ENCODE assay signal across 13 cellular contexts in genomic region chr11:3155216-3155615, GRCh38. TPM values are rescaled to one million over a fixed set of nuclear protein-coding genes. Genes with fewer than 3 reads are reported as not detected.
DNase-seq lines count a peak whose midpoint lies in the region; ATAC-seq and TF ChIP-seq lines count a peak whose summit lies in the region.
"Had no signal": no experiment of that assay in that cellular context is flagged by ENCODE, and none has a peak within 500 bp of the region (broad histone marks: within the 10 kb centered on the region; RNA-seq: fewer than 3 reads in every experiment).

No MANE protein-coding gene starts in this region.

- H3K27ac ChIP-seq in right cardiac atrium (ENCODE audit: low read length), result no peak overlapping the region
- H3K27ac ChIP-seq in gastrocnemius medialis, result peak overlapping the region; percentile 55 to 71 (median 59)

- TF ChIP-seq POLR2A in NB4 (IDR thresholded peaks at IDR 0.05; ENCODE audit: extremely low read depth, insufficient read length) (no peak), gastrocnemius medialis (IDR thresholded peaks at IDR 0.05) (no peak), erythroblast (IDR thresholded peaks at IDR 0.05; ENCODE audit: low read length) (no peak)

- CTCF ChIA-PET in AG04449 (lab: Yijun Ruan, JAX), result interaction anchor here (1.1 kb wide), 1 partner anchor 30 kb away, joined by 3 read pairs; no protein-coding TSS in a partner anchor

- no peaks in the 10 kb centered on the region for H3K36me3 ChIP-seq in gastrocnemius medialis

- 36% methylated on average over 3 of the region's 3 CpGs for WGBS in right cardiac atrium

- no peaks in the 10 kb centered on the region for H3K27me3 ChIP-seq in right cardiac atrium (ENCODE audit: control insufficient read depth, insufficient read depth)
- H3K27me3 ChIP-seq in gastrocnemius medialis, result no peaks in the 10 kb centered on the region

- intact Hi-C loops in right cardiac atrium (cut with DNase I) (no loop called here), gastrocnemius medialis (cut with DNase I; ENCODE audit: low total_unique reads) (no loop called here)

- H3K4me3 ChIP-seq in AG04449 (ENCODE audit: low read depth, low read length) (peak overlapping the region; percentile 25), NB4 (ENCODE audit: low read depth, low read length) (peak overlapping the region; percentile 46), right cardiac atrium (ENCODE audit: low read length) (no peak overlapping the region), gastrocnemius medialis (no peak overlapping the region)

- in situ Hi-C loops in gastrocnemius medialis (cut with MboI; ENCODE audit: low sequenced_read_pairs in 4 of 4), result no loop called here

- H3K9me3 ChIP-seq in right cardiac atrium (ENCODE audit: control insufficient read depth, low read length), result no peaks in the 10 kb centered on the region
- no peaks in the 10 kb centered on the region for H3K9me3 ChIP-seq in gastrocnemius medialis

- DNase-seq in AG04449 (ENCODE audit: low read depth, low spot score), result no peak
- peak; percentile 21 for DNase-seq in NB4 (ENCODE audit: low read depth)
- peak in 2 of 3 donors; percentile 42 to 50 for DNase-seq in right cardiac atrium
- DNase-seq in gastrocnemius medialis, result no peak
- DNase-seq in erythroblast (lab: John Stamatoyannopoulos, UW), result no peak
- DNase-seq in activated T-cell treated with anti-CD3 and anti-CD28 coated beads for 4 hours, result no peak
- no peak for DNase-seq in SKM-1 (lab: John Stamatoyannopoulos, UW; ENCODE audit: unreplicated experiment)
- DNase-seq: activated CD4-positive, alpha-beta T cell treated with anti-CD3 and anti-CD28 coated beads, Interleukin-2, amount 10 ng/mL, durations not matched to agents 24 days and 14 days; DMS53; effector CD4-positive, alpha-beta T cell; NCI-H2107; stimulated activated naive B cell treated with anti-CD40 and anti-IgM and Interleukin-4, amounts not matched to agents 10 μg/mL and 1 μg/mL and 100 μg/mL, for 72 hours had no signal

- no peak for TF ChIP-seq CTCF in AG04449 (IDR thresholded peaks at IDR 0.05; ENCODE audit: insufficient read depth, low read length, missing control alignments)
- no peak for TF ChIP-seq CTCF in NB4 (IDR thresholded peaks at IDR 0.05; ENCODE audit: low read depth, low read length)
- no peak for TF ChIP-seq CTCF in gastrocnemius medialis (IDR thresholded peaks at IDR 0.05 in 4 of 5, conservative IDR thresholded peaks at IDR 0.05 in 1 of 5)

- H3K4me1 ChIP-seq in right cardiac atrium (ENCODE audit: control insufficient read depth, insufficient read depth, low read length) (peaks cover 24% of the 10 kb centered on the region), gastrocnemius medialis (peaks cover 42 to 55% of the 10 kb centered on the region in 2 donors)

- ATAC-seq in right cardiac atrium (no peak), gastrocnemius medialis (no peak), GM18867 (IDR thresholded peaks at IDR 0.05; ENCODE audit: unreplicated experiment) (no peak)
- ATAC-seq: stimulated activated naive B cell treated with anti-CD40 and anti-IgM and Interleukin-4, amounts not matched to agents 10 μg/mL and 1 μg/mL and 100 μg/mL, for 72 hours had no signal

- POLR2A ChIA-PET in AG04449 (lab: Yijun Ruan, JAX), result interaction anchor here (0.6 to 1.8 kb wide), 3 partner anchors 10 to 193 kb away, joined by 3 to 8 read pairs (median 5); partner anchors contain the start of gene OSBPL5

RNA-seq across cellular contexts. Expression of gene OSBPL5, which starts 9.9 kb away (rescaled TPM):
- total RNA-seq in right cardiac atrium (10 to 100 TPM; 14.1 to 19.1 (median 15.4) TPM), gastrocnemius medialis (10 to 100 TPM in 3 of 4 donors, 1 to 10 TPM in 1; 9.2 to 18.5 (median 14.0) TPM)
- 10.3 TPM for polyA plus RNA-seq in right cardiac atrium

Comparison
In these comparisons a context has a peak if more than half of its experiments do, and no peak if none do; other contexts are left out.
1. DNase-seq: peak in NB4 (single experiment) and right cardiac atrium (2 of 3); none in AG04449 (single experiment), gastrocnemius medialis (0 of 2), erythroblast (0 of 2), activated T-cell treated with anti-CD3 and anti-CD28 coated beads for 4 hours (single experiment) and SKM-1 (single experiment).
2. H3K4me3 ChIP-seq: peak in AG04449 (single experiment) and NB4 (single experiment); none in right cardiac atrium (single experiment) and gastrocnemius medialis (0 of 4).